Comparison of ENCODE assay signal across 8 cellular contexts in the genomic region with DNA sequence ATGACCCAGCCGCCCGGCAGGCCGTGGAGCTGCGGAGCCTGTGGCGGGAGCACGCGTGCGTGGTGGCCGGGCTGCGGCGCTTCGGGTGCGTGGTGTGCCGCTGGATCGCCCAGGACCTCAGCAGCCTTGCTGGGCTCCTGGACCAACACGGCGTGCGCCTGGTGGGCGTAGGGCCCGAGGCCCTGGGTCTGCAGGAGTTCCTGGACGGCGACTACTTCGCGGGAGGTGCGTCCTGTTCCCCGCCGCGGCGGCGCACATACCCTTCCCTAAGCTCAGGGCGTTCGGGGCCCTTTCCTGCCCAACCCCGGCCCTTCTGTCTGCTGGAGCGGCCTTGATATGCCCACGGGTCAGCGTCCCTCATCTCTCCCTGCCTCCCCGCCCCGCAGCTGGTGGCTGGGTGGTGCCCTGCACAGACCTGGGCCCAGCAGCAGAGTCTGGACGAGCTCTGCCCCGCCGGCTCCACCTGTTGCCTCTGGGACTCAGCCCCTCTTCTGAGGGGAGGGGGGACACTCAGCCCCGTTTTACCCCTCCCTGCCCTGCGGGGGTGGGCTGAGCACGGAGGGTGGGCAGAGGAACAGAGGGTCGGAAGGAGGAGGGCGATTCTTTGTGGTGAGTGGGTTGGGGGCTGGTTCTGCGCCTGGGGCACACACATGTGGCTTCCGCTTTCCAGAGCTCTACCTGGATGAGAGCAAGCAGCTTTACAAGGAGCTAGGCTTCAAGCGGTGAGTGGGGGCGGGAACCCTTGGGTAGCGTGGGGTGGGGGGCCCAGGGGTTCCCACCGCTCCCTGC. TPM values are rescaled to one million over a fixed set of nuclear protein-coding genes. Genes with fewer than 3 reads are reported as not detected.
DNase-seq lines count a peak whose midpoint lies in the region; ATAC-seq and TF ChIP-seq lines count a peak whose summit lies in the region.

No MANE protein-coding gene starts in this region.

- POLR2A ChIA-PET in BJ (lab: Charles Lee) = no interaction called here

- H3K79me2 ChIP-seq in GM23248 (ENCODE audit: insufficient read depth) = no peaks in the 10 kb centered on the region
- no peaks in the 10 kb centered on the region for H3K79me2 ChIP-seq in neural cell (replicated peaks; ENCODE audit: insufficient read depth, low read length)

- WGBS in GM23248 (ENCODE audit: low coverage in 1 of 2, low lambda C conversion rate in 2 of 2, missing lambda C conversion rate in 2 of 2), 2 experiments = 18 to 21% methylated on average over 27 to 40 of the region's 52 CpGs
- 14 to 16% methylated on average over 28 to 52 of the region's 52 CpGs for WGBS in endodermal cell (ENCODE audit: insufficient coverage in 1 of 2, insufficient read length in 1 of 2), 2 experiments

- H3K27ac ChIP-seq in GM23248 (no peak overlapping the region), endodermal cell (ENCODE audit: low read depth, low read length) (no peak overlapping the region), neural cell (ENCODE audit: low read length) (peak overlapping the region; percentile 80)

- H3K27ac Mint-ChIP-seq in endodermal cell = no peak overlapping the region

- H3K27me3 ChIP-seq in BJ (ENCODE audit: control insufficient read depth, insufficient read depth, low read length) (no peaks in the 10 kb centered on the region), GM23248 (replicated peaks; ENCODE audit: insufficient read depth) (no peaks in the 10 kb centered on the region), endodermal cell (ENCODE audit: control insufficient read depth, insufficient read depth, low read length, poor library complexity, severe bottlenecking) (no peaks in the 10 kb centered on the region), neural cell (ENCODE audit: insufficient read depth, low read depth, low read length) (no peaks in the 10 kb centered on the region)

- DNase-seq in BJ (ENCODE audit: low read depth) = no peak
- DNase-seq in GM23248 = peak; percentile 60
- peak; percentile 29 for DNase-seq in SW480 (ENCODE audit: low spot score)
- no peak for DNase-seq in endodermal cell
- no peak for DNase-seq in occipital lobe (lab: John Stamatoyannopoulos, UW)
- no peak for DNase-seq in stimulated activated CD4-positive, alpha-beta T cell treated with anti-CD3 and anti-CD28 coated beads, Interleukin-4, amount 100 ng/mL, for 4 hours

- in situ Hi-C loops in GM23248 (cut with MboI) = no loop called here

- H3K9me3 ChIP-seq in GM23248 (ENCODE audit: low read depth) (no peaks in the 10 kb centered on the region), endodermal cell (ENCODE audit: control insufficient read depth, low read length) (no peaks in the 10 kb centered on the region), neural cell (ENCODE audit: low read length) (no peaks in the 10 kb centered on the region)

- H3K4me3 Mint-ChIP-seq in endodermal cell = peak overlapping the region; percentile 74

- peaks cover 15% of the 10 kb centered on the region for H3K36me3 Mint-ChIP-seq in endodermal cell (ENCODE audit: low read depth)

- H3K36me3 ChIP-seq in BJ (ENCODE audit: control insufficient read depth, insufficient read depth, low read length) = peaks cover 2% of the 10 kb centered on the region; the same call in 1 of the 2 replicates
- no peaks in the 10 kb centered on the region for H3K36me3 ChIP-seq in GM23248 (ENCODE audit: low read depth)
- no peaks in the 10 kb centered on the region for H3K36me3 ChIP-seq in endodermal cell (ENCODE audit: control insufficient read depth, insufficient read depth, low read length)
- H3K36me3 ChIP-seq in neural cell (ENCODE audit: insufficient read depth, low read length) = no peaks in the 10 kb centered on the region

- no peak for TF ChIP-seq RAD21 in neural cell (conservative IDR thresholded peaks at IDR 0.05)

- peaks cover 12% of the 10 kb centered on the region for H3K9me3 Mint-ChIP-seq in endodermal cell

- H4K20me1 ChIP-seq in GM23248 (ENCODE audit: insufficient read depth) (no peaks in the 10 kb centered on the region), neural cell (ENCODE audit: insufficient read depth) (no peaks in the 10 kb centered on the region)

- H2AFZ ChIP-seq in GM23248 = peak overlapping the region; percentile 71
- H2AFZ ChIP-seq in neural cell (ENCODE audit: low read depth, low read length) = no peak overlapping the region

- CTCF ChIA-PET in BJ (lab: Yijun Ruan, JAX) = no interaction called here

- H3K4me1 Mint-ChIP-seq in endodermal cell = peaks cover 6% of the 10 kb centered on the region

- H3K4me2 ChIP-seq in GM23248 (ENCODE audit: unreplicated experiment) (peak overlapping the region; percentile 67), neural cell (ENCODE audit: low read length) (peak overlapping the region; percentile 57)

- H3K9me2 ChIP-seq in GM23248 (ENCODE audit: insufficient read depth) = no peaks in the 10 kb centered on the region
- H3K9me2 ChIP-seq in neural cell (ENCODE audit: insufficient read depth, low read length) = no peaks in the 10 kb centered on the region

- peaks cover 2% of the 10 kb centered on the region for H3K27me3 Mint-ChIP-seq in endodermal cell (ENCODE audit: insufficient read depth)

- H3F3A ChIP-seq in GM23248 (ENCODE audit: insufficient read depth) (no peaks in the 10 kb centered on the region), neural cell (ENCODE audit: insufficient read depth, low read length, poor library complexity, severe bottlenecking) (no peaks in the 10 kb centered on the region)

- TF ChIP-seq CTCF in BJ (IDR thresholded peaks at IDR 0.05; ENCODE audit: insufficient read depth, low read depth, low read length) (no peak), endodermal cell (conservative IDR thresholded peaks at IDR 0.05) (no peak), neural cell (IDR thresholded peaks at IDR 0.05; ENCODE audit: poor library complexity, severe bottlenecking) (no peak)

- no peak for TF ChIP-seq EP300 in neural cell (conservative IDR thresholded peaks at IDR 0.05; ENCODE audit: poor library complexity, severe bottlenecking)

- no peak for ATAC-seq in HG03571 (IDR thresholded peaks at IDR 0.05; ENCODE audit: unreplicated experiment)

- H3K4me1 ChIP-seq in GM23248 (ENCODE audit: insufficient read depth) = no peaks in the 10 kb centered on the region
- no peaks in the 10 kb centered on the region for H3K4me1 ChIP-seq in endodermal cell (ENCODE audit: control insufficient read depth, insufficient read depth, low read length)

- H3K9ac ChIP-seq in GM23248 (peak overlapping the region; percentile 75), endodermal cell (ENCODE audit: extremely low read depth, low read length, poor library complexity, severe bottlenecking) (no peak overlapping the region), neural cell (ENCODE audit: low read length) (peak overlapping the region; percentile 85)

- H3K4me3 ChIP-seq in BJ (ENCODE audit: low read depth, low read length) = peak overlapping the region; percentile 76
- H3K4me3 ChIP-seq in GM23248 = peak overlapping the region; percentile 87
- peak overlapping the region; percentile 90 for H3K4me3 ChIP-seq in endodermal cell (ENCODE audit: low read length)
- H3K4me3 ChIP-seq in neural cell (ENCODE audit: low read length) = peak overlapping the region; percentile 95

TF ChIP-seq in neural cell, 6 proteins besides CTCF, POLR2A, EP300 and RAD21:
- TF ChIP-seq MXI1 (conservative IDR thresholded peaks at IDR 0.05; ENCODE audit: poor library complexity, severe bottlenecking) (peak; percentile 58), SMC3 (conservative IDR thresholded peaks at IDR 0.05; ENCODE audit: poor library complexity) (no peak)

RNA-seq across cellular contexts. Expression of gene PRXL2B, which starts 0.7 kb away (rescaled TPM):
- polyA plus RNA-seq in BJ (2011; rRNA removed) (9.8 and 16.1 TPM in 2 replicates), GM23248 (2016; fragmentation: Nextera tagmentation; extraction: Ambion mirVana) (12.4 and 13.5 TPM in 2 replicates), neural cell (29.0 and 35.9 TPM in 2 replicates)
- 8.1 and 9.2 TPM in 2 replicates for polyA minus RNA-seq in BJ (2011; rRNA and poly(A)+ RNA removed)
- 8.5 and 11.3 TPM in 2 replicates for total RNA-seq in GM23248 (2014; rRNA removed; shearing (Covaris generic))
- total RNA-seq in endodermal cell (10 to 100 TPM; 33.4 to 34.4 TPM), occipital lobe (11.9 TPM)
- polyA plus RNA-seq in endodermal cell (2013, experiment 1 of 2) = 33.4 TPM
- 29.0 TPM for polyA plus RNA-seq in endodermal cell (2013, experiment 2 of 2)
- polyA minus RNA-seq in neural cell = 19.2 and 26.8 TPM in 2 replicates

RNA-seq across cellular contexts. Expression of gene TNFRSF14, which starts 31.1 kb away (rescaled TPM):
- polyA plus RNA-seq in BJ (2011; rRNA removed) (11.8 and 19.3 TPM in 2 replicates), GM23248 (2016; fragmentation: Nextera tagmentation; extraction: Ambion mirVana) (7.8 and 7.9 TPM in 2 replicates), neural cell (1.1 TPM in 2 replicates)
- 10.3 and 11.1 TPM in 2 replicates for polyA minus RNA-seq in BJ (2011; rRNA and poly(A)+ RNA removed)
- total RNA-seq in GM23248 (2014; rRNA removed; shearing (Covaris generic)) = 4.7 and 13.3 TPM in 2 replicates
- total RNA-seq in endodermal cell (under 1 TPM; 0.29 to 0.46 TPM), occipital lobe (2.0 TPM)
- polyA plus RNA-seq in endodermal cell (2013, experiment 1 of 2) = 1.1 TPM
- 0.95 TPM for polyA plus RNA-seq in endodermal cell (2013, experiment 2 of 2)
- not detected in 2 replicates for polyA minus RNA-seq in neural cell

RNA-seq across cellular contexts. Expression of gene MMEL1, which starts 45.6 kb away (rescaled TPM):
- polyA plus RNA-seq in BJ (2011; rRNA removed) (0.17 TPM in 1 of 2 replicates, not detected in the other), GM23248 (2016; fragmentation: Nextera tagmentation; extraction: Ambion mirVana) (not detected in 2 replicates), neural cell (5.2 TPM in 1 of 2 replicates, not detected in the other)
- polyA minus RNA-seq in BJ (2011; rRNA and poly(A)+ RNA removed) = not detected in 2 replicates
- not detected in 2 replicates for total RNA-seq in GM23248 (2014; rRNA removed; shearing (Covaris generic))
- total RNA-seq in endodermal cell (under 1 TPM in 1 of 2 donors, not detected in 1; 0.42 TPM), occipital lobe (3.7 TPM)
- 3.1 TPM for polyA plus RNA-seq in endodermal cell (2013, experiment 1 of 2)
- polyA plus RNA-seq in endodermal cell (2013, experiment 2 of 2) = 0.79 TPM
- polyA minus RNA-seq in neural cell = not detected in 2 replicates

RNA-seq across cellular contexts. Expression of gene HES5, which starts 57.2 kb away (rescaled TPM):
- polyA plus RNA-seq in BJ (2011; rRNA removed) = not detected in 2 replicates
- not detected in 2 replicates for polyA minus RNA-seq in BJ (2011; rRNA and poly(A)+ RNA removed)
- total RNA-seq in GM23248 (2014; rRNA removed; shearing (Covaris generic)) = 1.1 TPM in 1 of 2 replicates, not detected in the other
- polyA plus RNA-seq in GM23248 (2016; fragmentation: Nextera tagmentation; extraction: Ambion mirVana) = not detected in 2 replicates
- not detected for total RNA-seq in endodermal cell
- polyA plus RNA-seq in endodermal cell (2013, experiment 1 of 2) = 59.2 TPM
- polyA plus RNA-seq in endodermal cell (2013, experiment 2 of 2) = 46.1 TPM
- polyA plus RNA-seq in neural cell = 0.81 TPM in 1 of 2 replicates, not detected in the other
- 3.2 and 4.3 TPM in 2 replicates for polyA minus RNA-seq in neural cell
- 25.4 TPM for total RNA-seq in occipital lobe

Comparison
In these comparisons a context has a peak if more than half of its experiments do, and no peak if none do; other contexts are left out.
1. DNase-seq: peak in GM23248 (single experiment) and SW480 (single experiment); none in BJ (single experiment), endodermal cell (single experiment), occipital lobe (single experiment) and stimulated activated CD4-positive, alpha-beta T cell treated with anti-CD3 and anti-CD28 coated beads, Interleukin-4, amount 100 ng/mL, for 4 hours (0 of 2).
2. Peak in every context shown above with its lines, with median percentiles within 50 percentile points of each other: H3K4me3 ChIP-seq.